Comparison of ENCODE assay signal across 2 cellular contexts in the genomic region with DNA sequence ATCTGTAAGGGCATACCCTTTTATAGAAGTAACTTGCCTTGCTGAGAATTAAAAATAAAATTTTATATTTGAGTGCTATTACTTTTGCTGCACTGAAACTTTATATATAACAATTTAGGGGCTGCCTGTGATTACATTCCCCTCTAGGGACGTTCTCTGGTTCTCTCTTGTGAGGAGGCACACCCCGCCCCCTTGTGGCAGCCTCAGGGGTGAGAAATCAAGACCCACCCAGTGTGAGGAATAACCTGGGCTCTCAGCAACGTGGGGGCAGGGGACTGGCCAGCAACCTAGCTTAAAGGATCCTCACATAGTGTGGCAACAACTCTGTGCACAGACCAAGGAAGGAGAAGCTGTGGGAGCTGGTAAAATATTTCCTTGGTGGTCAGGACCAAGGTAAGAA.
TF ChIP-seq lines count a peak whose summit lies in the region.

No MANE protein-coding gene starts in this region.

TF ChIP-seq in A549, 52 proteins besides CTCF, POLR2A, EP300 and RAD21:
- TF ChIP-seq HOXA7 (CRISPR knock-in tag; IDR thresholded peaks at IDR 0.05), result no peak
- TF ChIP-seq, protein P1, sequence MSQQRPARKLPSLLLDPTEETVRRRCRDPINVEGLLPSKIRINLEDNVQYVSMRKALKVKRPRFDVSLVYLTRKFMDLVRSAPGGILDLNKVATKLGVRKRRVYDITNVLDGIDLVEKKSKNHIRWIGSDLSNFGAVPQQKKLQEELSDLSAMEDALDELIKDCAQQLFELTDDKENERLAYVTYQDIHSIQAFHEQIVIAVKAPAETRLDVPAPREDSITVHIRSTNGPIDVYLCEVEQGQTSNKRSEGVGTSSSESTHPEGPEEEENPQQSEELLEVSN (IDR thresholded peaks at IDR 0.05; ENCODE audit: borderline replicate concordance, low read depth), result no peak
- TF ChIP-seq RFX5 (IDR thresholded peaks at IDR 0.05), result no peak
- TF ChIP-seq, protein P2, sequence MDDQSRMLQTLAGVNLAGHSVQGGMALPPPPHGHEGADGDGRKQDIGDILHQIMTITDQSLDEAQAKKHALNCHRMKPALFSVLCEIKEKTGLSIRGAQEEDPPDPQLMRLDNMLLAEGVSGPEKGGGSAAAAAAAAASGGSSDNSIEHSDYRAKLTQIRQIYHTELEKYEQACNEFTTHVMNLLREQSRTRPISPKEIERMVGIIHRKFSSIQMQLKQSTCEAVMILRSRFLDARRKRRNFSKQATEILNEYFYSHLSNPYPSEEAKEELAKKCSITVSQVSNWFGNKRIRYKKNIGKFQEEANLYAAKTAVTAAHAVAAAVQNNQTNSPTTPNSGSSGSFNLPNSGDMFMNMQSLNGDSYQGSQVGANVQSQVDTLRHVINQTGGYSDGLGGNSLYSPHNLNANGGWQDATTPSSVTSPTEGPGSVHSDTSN (IDR thresholded peaks at IDR 0.05), result no peak
- TF ChIP-seq FOXS1 (CRISPR knock-in tag; IDR thresholded peaks at IDR 0.05), result no peak
- no peak for TF ChIP-seq MAZ (IDR thresholded peaks at IDR 0.05; ENCODE audit: borderline replicate concordance, low read depth, low read length)
- TF ChIP-seq, protein P3, sequence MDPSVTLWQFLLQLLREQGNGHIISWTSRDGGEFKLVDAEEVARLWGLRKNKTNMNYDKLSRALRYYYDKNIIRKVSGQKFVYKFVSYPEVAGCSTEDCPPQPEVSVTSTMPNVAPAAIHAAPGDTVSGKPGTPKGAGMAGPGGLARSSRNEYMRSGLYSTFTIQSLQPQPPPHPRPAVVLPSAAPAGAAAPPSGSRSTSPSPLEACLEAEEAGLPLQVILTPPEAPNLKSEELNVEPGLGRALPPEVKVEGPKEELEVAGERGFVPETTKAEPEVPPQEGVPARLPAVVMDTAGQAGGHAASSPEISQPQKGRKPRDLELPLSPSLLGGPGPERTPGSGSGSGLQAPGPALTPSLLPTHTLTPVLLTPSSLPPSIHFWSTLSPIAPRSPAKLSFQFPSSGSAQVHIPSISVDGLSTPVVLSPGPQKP (IDR thresholded peaks at IDR 0.05; ENCODE audit: low read depth, low read length), result no peak
- no peak for TF ChIP-seq NR3C1 (IDR thresholded peaks at IDR 0.05)
- TF ChIP-seq CBX8 (IDR thresholded peaks at IDR 0.05), result no peak
- TF ChIP-seq POLR2AphosphoS2 (conservative IDR thresholded peaks at IDR 0.05; ENCODE audit: low read length), result no peak
- TF ChIP-seq BHLHE40 (IDR thresholded peaks at IDR 0.05; ENCODE audit: low read depth, low read length), result no peak
- TF ChIP-seq CHD2 (IDR thresholded peaks at IDR 0.05; ENCODE audit: low read length, partially characterized antibody), result no peak
- TF ChIP-seq ESRRA (IDR thresholded peaks at IDR 0.05; ENCODE audit: borderline replicate concordance, low read length), result no peak
- TF ChIP-seq SMC3 (IDR thresholded peaks at IDR 0.05), result no peak
- TF ChIP-seq RCOR1 (IDR thresholded peaks at IDR 0.05; ENCODE audit: low read depth, low read length), result no peak
- TF ChIP-seq CBX2 (IDR thresholded peaks at IDR 0.05; ENCODE audit: borderline replicate concordance, low read depth), result no peak
- TF ChIP-seq JUN (IDR thresholded peaks at IDR 0.05), result no peak
- no peak for TF ChIP-seq PHF8 (IDR thresholded peaks at IDR 0.05; ENCODE audit: borderline replicate concordance, low read depth)

TF ChIP-seq in GM23338, 12 proteins besides CTCF, POLR2A, EP300 and RAD21:
- no peak for TF ChIP-seq EZH2 (IDR thresholded peaks at IDR 0.05; ENCODE audit: low read depth, unreplicated experiment)
- TF ChIP-seq STAT1 (IDR thresholded peaks at IDR 0.05; ENCODE audit: unreplicated experiment), result no peak
- TF ChIP-seq ZNF331 (CRISPR knock-in tag; IDR thresholded peaks at IDR 0.05; ENCODE audit: low read depth), result no peak
- TF ChIP-seq, protein P4, sequence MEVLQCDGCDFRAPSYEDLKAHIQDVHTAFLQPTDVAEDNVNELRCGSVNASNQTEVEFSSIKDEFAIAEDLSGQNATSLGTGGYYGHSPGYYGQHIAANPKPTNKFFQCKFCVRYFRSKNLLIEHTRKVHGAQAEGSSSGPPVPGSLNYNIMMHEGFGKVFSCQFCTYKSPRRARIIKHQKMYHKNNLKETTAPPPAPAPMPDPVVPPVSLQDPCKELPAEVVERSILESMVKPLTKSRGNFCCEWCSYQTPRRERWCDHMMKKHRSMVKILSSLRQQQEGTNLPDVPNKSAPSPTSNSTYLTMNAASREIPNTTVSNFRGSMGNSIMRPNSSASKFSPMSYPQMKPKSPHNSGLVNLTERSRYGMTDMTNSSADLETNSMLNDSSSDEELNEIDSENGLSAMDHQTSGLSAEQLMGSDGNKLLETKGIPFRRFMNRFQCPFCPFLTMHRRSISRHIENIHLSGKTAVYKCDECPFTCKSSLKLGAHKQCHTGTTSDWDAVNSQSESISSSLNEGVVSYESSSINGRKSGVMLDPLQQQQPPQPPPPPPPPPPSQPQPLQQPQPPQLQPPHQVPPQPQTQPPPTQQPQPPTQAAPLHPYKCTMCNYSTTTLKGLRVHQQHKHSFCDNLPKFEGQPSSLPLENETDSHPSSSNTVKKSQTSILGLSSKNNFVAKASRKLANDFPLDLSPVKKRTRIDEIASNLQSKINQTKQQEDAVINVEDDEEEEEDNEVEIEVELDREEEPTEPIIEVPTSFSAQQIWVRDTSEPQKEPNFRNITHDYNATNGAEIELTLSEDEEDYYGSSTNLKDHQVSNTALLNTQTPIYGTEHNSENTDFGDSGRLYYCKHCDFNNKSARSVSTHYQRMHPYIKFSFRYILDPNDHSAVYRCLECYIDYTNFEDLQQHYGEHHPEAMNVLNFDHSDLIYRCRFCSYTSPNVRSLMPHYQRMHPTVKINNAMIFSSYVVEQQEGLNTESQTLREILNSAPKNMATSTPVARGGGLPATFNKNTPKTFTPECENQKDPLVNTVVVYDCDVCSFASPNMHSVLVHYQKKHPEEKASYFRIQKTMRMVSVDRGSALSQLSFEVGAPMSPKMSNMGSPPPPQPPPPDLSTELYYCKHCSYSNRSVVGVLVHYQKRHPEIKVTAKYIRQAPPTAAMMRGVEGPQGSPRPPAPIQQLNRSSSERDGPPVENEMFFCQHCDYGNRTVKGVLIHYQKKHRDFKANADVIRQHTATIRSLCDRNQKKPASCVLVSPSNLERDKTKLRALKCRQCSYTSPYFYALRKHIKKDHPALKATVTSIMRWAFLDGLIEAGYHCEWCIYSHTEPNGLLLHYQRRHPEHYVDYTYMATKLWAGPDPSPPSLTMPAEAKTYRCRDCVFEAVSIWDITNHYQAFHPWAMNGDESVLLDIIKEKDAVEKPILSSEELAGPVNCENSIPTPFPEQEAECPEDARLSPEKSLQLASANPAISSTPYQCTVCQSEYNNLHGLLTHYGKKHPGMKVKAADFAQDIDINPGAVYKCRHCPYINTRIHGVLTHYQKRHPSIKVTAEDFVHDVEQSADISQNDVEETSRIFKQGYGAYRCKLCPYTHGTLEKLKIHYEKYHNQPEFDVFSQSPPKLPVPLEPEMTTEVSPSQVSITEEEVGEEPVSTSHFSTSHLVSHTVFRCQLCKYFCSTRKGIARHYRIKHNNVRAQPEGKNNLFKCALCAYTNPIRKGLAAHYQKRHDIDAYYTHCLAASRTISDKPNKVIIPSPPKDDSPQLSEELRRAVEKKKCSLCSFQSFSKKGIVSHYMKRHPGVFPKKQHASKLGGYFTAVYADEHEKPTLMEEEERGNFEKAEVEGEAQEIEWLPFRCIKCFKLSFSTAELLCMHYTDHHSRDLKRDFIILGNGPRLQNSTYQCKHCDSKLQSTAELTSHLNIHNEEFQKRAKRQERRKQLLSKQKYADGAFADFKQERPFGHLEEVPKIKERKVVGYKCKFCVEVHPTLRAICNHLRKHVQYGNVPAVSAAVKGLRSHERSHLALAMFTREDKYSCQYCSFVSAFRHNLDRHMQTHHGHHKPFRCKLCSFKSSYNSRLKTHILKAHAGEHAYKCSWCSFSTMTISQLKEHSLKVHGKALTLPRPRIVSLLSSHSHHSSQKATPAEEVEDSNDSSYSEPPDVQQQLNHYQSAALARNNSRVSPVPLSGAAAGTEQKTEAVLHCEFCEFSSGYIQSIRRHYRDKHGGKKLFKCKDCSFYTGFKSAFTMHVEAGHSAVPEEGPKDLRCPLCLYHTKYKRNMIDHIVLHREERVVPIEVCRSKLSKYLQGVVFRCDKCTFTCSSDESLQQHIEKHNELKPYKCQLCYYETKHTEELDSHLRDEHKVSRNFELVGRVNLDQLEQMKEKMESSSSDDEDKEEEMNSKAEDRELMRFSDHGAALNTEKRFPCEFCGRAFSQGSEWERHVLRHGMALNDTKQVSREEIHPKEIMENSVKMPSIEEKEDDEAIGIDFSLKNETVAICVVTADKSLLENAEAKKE (CRISPR knock-in tag; IDR thresholded peaks at IDR 0.05), result no peak
- TF ChIP-seq POLR2AphosphoS5 (IDR thresholded peaks at IDR 0.05; ENCODE audit: low read depth), result no peak
- no peak for TF ChIP-seq ZNF114 (CRISPR knock-in tag; IDR thresholded peaks at IDR 0.05)
- TF ChIP-seq EZH2phosphoT487 (IDR thresholded peaks at IDR 0.05; ENCODE audit: unreplicated experiment), result no peak
- TF ChIP-seq, protein P5, sequence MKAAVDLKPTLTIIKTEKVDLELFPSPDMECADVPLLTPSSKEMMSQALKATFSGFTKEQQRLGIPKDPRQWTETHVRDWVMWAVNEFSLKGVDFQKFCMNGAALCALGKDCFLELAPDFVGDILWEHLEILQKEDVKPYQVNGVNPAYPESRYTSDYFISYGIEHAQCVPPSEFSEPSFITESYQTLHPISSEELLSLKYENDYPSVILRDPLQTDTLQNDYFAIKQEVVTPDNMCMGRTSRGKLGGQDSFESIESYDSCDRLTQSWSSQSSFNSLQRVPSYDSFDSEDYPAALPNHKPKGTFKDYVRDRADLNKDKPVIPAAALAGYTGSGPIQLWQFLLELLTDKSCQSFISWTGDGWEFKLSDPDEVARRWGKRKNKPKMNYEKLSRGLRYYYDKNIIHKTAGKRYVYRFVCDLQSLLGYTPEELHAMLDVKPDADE (IDR thresholded peaks at IDR 0.05), result no peak
- TF ChIP-seq, protein P6, sequence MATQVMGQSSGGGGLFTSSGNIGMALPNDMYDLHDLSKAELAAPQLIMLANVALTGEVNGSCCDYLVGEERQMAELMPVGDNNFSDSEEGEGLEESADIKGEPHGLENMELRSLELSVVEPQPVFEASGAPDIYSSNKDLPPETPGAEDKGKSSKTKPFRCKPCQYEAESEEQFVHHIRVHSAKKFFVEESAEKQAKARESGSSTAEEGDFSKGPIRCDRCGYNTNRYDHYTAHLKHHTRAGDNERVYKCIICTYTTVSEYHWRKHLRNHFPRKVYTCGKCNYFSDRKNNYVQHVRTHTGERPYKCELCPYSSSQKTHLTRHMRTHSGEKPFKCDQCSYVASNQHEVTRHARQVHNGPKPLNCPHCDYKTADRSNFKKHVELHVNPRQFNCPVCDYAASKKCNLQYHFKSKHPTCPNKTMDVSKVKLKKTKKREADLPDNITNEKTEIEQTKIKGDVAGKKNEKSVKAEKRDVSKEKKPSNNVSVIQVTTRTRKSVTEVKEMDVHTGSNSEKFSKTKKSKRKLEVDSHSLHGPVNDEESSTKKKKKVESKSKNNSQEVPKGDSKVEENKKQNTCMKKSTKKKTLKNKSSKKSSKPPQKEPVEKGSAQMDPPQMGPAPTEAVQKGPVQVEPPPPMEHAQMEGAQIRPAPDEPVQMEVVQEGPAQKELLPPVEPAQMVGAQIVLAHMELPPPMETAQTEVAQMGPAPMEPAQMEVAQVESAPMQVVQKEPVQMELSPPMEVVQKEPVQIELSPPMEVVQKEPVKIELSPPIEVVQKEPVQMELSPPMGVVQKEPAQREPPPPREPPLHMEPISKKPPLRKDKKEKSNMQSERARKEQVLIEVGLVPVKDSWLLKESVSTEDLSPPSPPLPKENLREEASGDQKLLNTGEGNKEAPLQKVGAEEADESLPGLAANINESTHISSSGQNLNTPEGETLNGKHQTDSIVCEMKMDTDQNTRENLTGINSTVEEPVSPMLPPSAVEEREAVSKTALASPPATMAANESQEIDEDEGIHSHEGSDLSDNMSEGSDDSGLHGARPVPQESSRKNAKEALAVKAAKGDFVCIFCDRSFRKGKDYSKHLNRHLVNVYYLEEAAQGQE (IDR thresholded peaks at IDR 0.05; ENCODE audit: unreplicated experiment), result no peak
- TF ChIP-seq NANOG (IDR thresholded peaks at IDR 0.05; ENCODE audit: borderline replicate concordance), result no peak
- TF ChIP-seq CREB1 (CRISPR knock-in tag; IDR thresholded peaks at IDR 0.05; ENCODE audit: low read depth), result no peak
- no peak for TF ChIP-seq JUNB (IDR thresholded peaks at IDR 0.05; ENCODE audit: unreplicated experiment)
TF ChIP-seq in GM23338: peak in this region for 0.
